ENCODE assay signal across 15 cellular contexts in the genomic region with DNA sequence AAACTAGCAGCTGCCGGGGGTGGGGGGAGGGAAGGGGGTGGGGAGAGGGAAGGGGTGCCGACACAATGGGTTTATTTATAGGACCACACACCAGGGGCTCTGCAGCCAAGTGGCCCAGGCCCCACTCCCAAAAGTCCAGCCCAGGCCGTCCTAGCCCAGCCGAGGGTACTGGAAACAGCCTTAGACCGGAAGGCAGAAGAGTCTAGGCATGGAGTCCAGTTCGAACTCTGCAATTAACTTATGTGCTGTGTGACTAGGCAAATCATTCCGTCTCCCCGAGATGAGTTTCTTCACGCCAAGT. TPM values are rescaled to one million over a fixed set of nuclear protein-coding genes. Genes with fewer than 3 reads are reported as not detected.
DNase-seq lines count a peak whose midpoint lies in the region; ATAC-seq and TF ChIP-seq lines count a peak whose summit lies in the region.
"Had no signal": no experiment of that assay in that cellular context is flagged by ENCODE, and none has a peak within 500 bp of the region (broad histone marks: within the 10 kb centered on the region; RNA-seq: fewer than 3 reads in every experiment).

No MANE protein-coding gene starts in this region.

- H3K9me3 Mint-ChIP-seq in natural killer cell treated with Interleukin-12 subunit alpha and Interleukin-12 subunit beta and Interleukin-15 and Interleukin-18, amount 100 ng/mL, for 72 hours, result no peaks in the 10 kb centered on the region
- H3K9me3 Mint-ChIP-seq in natural killer cell, result no peaks in the 10 kb centered on the region

- H3K9me3 ChIP-seq in iPS-15b (ENCODE audit: control insufficient read depth, insufficient read depth, low read length) (no peaks in the 10 kb centered on the region), psoas muscle (no peaks in the 10 kb centered on the region), mucosa of descending colon (no peaks in the 10 kb centered on the region)
- H3K9me3 ChIP-seq: MG63 had no signal

- H3K4me1 Mint-ChIP-seq in natural killer cell treated with Interleukin-12 subunit alpha and Interleukin-12 subunit beta and Interleukin-15 and Interleukin-18, amount 100 ng/mL, for 72 hours (ENCODE audit: low read depth in 2 of 2), result peaks cover 0 to 5% of the 10 kb centered on the region in 2 donors
- H3K4me1 Mint-ChIP-seq in natural killer cell, result peaks cover 7 to 8% of the 10 kb centered on the region in 2 donors

- no peak overlapping the region for H3K4me3 Mint-ChIP-seq in natural killer cell treated with Interleukin-12 subunit alpha and Interleukin-12 subunit beta and Interleukin-15 and Interleukin-18, amount 100 ng/mL, for 72 hours
- H3K4me3 Mint-ChIP-seq in natural killer cell, result no peak overlapping the region

- ATAC-seq in natural killer cell treated with Interleukin-12 subunit alpha and Interleukin-12 subunit beta and Interleukin-15 and Interleukin-18, amount 100 ng/mL, for 72 hours, result no peak
- no peak for ATAC-seq in natural killer cell
- peak in 2 of 4 donors; percentile 46 to 67 for ATAC-seq in psoas muscle
- ATAC-seq in GM18873 (IDR thresholded peaks at IDR 0.05; ENCODE audit: low FRiP score, unreplicated experiment), result no peak
- no peak for ATAC-seq in mucosa of descending colon
- ATAC-seq: SK-N-SH treated with all-trans-retinoic acid at 6 μM for 48 hours had no signal

- H3K4me3 ChIP-seq in iPS-15b (ENCODE audit: low read depth, low read length) (peak overlapping the region; percentile 16), psoas muscle (no peak overlapping the region), mucosa of descending colon (no peak overlapping the region)
- H3K4me3 ChIP-seq: MG63 had no signal

- no peaks in the 10 kb centered on the region for H3K36me3 Mint-ChIP-seq in natural killer cell treated with Interleukin-12 subunit alpha and Interleukin-12 subunit beta and Interleukin-15 and Interleukin-18, amount 100 ng/mL, for 72 hours
- H3K36me3 Mint-ChIP-seq in natural killer cell, result no peaks in the 10 kb centered on the region

- H3K27me3 ChIP-seq in iPS-15b (ENCODE audit: control insufficient read depth, insufficient read depth, low read length), result no peaks in the 10 kb centered on the region
- H3K27me3 ChIP-seq in psoas muscle (ENCODE audit: insufficient read depth in 3 of 3, low read length in 2 of 3), result no peaks in the 10 kb centered on the region
- H3K27me3 ChIP-seq: MG63 had no signal

- TF ChIP-seq CTCF in natural killer cell (IDR thresholded peaks at IDR 0.05), result no peak
- TF ChIP-seq CTCF in psoas muscle (IDR thresholded peaks at IDR 0.05), result no peak
- no peak for TF ChIP-seq CTCF in mucosa of descending colon (IDR thresholded peaks at IDR 0.05)

- no peaks in the 10 kb centered on the region for H3K27me3 Mint-ChIP-seq in natural killer cell treated with Interleukin-12 subunit alpha and Interleukin-12 subunit beta and Interleukin-15 and Interleukin-18, amount 100 ng/mL, for 72 hours
- no peaks in the 10 kb centered on the region for H3K27me3 Mint-ChIP-seq in natural killer cell (ENCODE audit: low read depth in 2 of 2)

- WGBS in psoas muscle, 3 donors, result 20 to 36% (median 32%) methylated on average over 9 of the region's 9 CpGs

- peak; percentile 54 for DNase-seq in natural killer cell treated with Interleukin-12 subunit alpha and Interleukin-12 subunit beta and Interleukin-15 and Interleukin-18, amount 100 ng/mL, for 72 hours (ENCODE audit: low spot score)
- no peak for DNase-seq in natural killer cell
- DNase-seq in psoas muscle, result peak in 1 of 2 donors; percentile 62
- DNase-seq in DMS79 treated with DMSO at 0.1 percent for 48 hours (lab: John Stamatoyannopoulos, UW), result no peak
- DNase-seq in mucosa of descending colon, result no peak
- no peak for DNase-seq in SW480 (ENCODE audit: low spot score)
- DNase-seq: activated naive CD4-positive, alpha-beta T cell treated with Interleukin-2 at 50 U/mL for 16 hours; COR-L47; MG63; stimulated activated naive CD4-positive, alpha-beta T cell treated with Interleukin-2 at 50 U/mL for 16 hours; WERI-Rb-1 had no signal

- H3K4me1 ChIP-seq in iPS-15b (ENCODE audit: control insufficient read depth, insufficient read depth, low read length) (peaks cover 24% of the 10 kb centered on the region), psoas muscle (peaks cover 29% of the 10 kb centered on the region), mucosa of descending colon (ENCODE audit: low read depth) (peaks cover 3% of the 10 kb centered on the region)

- no peak overlapping the region for H3K9ac ChIP-seq in iPS-15b (ENCODE audit: low read depth, low read length)

- H3K27ac ChIP-seq in psoas muscle, result peak overlapping the region; percentile 61
- H3K27ac ChIP-seq: epithelial cell of prostate had no signal

- intact Hi-C loops in natural killer cell (cut with micrococcal nuclease) (no loop called here), psoas muscle (cut with DNase I) (no loop called here), mucosa of descending colon (cut with DNase I, micrococcal nuclease) (no loop called here)

- H3K36me3 ChIP-seq in iPS-15b (ENCODE audit: control insufficient read depth, insufficient read depth, low read length), result peaks cover 1% of the 10 kb centered on the region
- H3K36me3 ChIP-seq in psoas muscle (ENCODE audit: insufficient read depth in 1 of 2, low read depth in 1 of 2), result peaks cover 0 to 15% of the 10 kb centered on the region in 2 donors
- H3K36me3 ChIP-seq in mucosa of descending colon (ENCODE audit: low read depth), result no peaks in the 10 kb centered on the region
- H3K36me3 ChIP-seq: WERI-Rb-1 had no signal

- H3K27ac Mint-ChIP-seq in natural killer cell treated with Interleukin-12 subunit alpha and Interleukin-12 subunit beta and Interleukin-15 and Interleukin-18, amount 100 ng/mL, for 72 hours, result no peak overlapping the region
- no peak overlapping the region for H3K27ac Mint-ChIP-seq in natural killer cell

RNA-seq across cellular contexts. Expression of gene NCKAP5L, which starts 18.1 kb away (rescaled TPM):
- total RNA-seq in natural killer cell treated with Interleukin-12 subunit alpha and Interleukin-12 subunit beta and Interleukin-15 and Interleukin-18, amount 100 ng/mL, for 72 hours, result 1 to 10 TPM; 1.9 to 4.4 TPM
- total RNA-seq in natural killer cell (10 to 100 TPM; 16.7 to 19.3 (median 16.8) TPM), psoas muscle (10 to 100 TPM; 11.7 to 16.5 (median 12.8) TPM), mucosa of descending colon (10 to 100 TPM in 1 of 3 donors, 1 to 10 TPM in 2; 2.5 to 17.7 (median 4.7) TPM)
- 1 to 10 TPM; 6.8 to 7.8 (median 7.1) TPM for polyA plus RNA-seq in psoas muscle

RNA-seq across cellular contexts. Expression of gene BCDIN3D, which starts 32.8 kb away (rescaled TPM):
- total RNA-seq in natural killer cell treated with Interleukin-12 subunit alpha and Interleukin-12 subunit beta and Interleukin-15 and Interleukin-18, amount 100 ng/mL, for 72 hours, result 1 to 10 TPM; 5.9 to 6.8 TPM
- total RNA-seq in natural killer cell, result 1 to 10 TPM; 4.0 to 6.0 (median 4.4) TPM
- total RNA-seq in psoas muscle, result 1 to 10 TPM; 1.6 to 3.5 (median 3.3) TPM
- polyA plus RNA-seq in psoas muscle, result 1 to 10 TPM; 1.8 to 9.0 (median 3.1) TPM
- 1 to 10 TPM; 3.0 to 5.0 (median 3.7) TPM for total RNA-seq in mucosa of descending colon
